Comparison of ENCODE assay signal across 35 cellular contexts in genomic region chr13:78247362-78247761, GRCh38.
DNase-seq lines count a peak whose midpoint lies in the region; ATAC-seq and TF ChIP-seq lines count a peak whose summit lies in the region.
"Had no signal": no experiment of that assay in that cellular context is flagged by ENCODE, and none has a peak within 500 bp of the region (broad histone marks: within the 10 kb centered on the region; RNA-seq: fewer than 3 reads in every experiment).

No MANE protein-coding gene starts in this region.

- peak; percentile 9 for TF ChIP-seq CTCF in GM12865 (IDR thresholded peaks at IDR 0.05; ENCODE audit: insufficient read depth, low read depth, low read length, missing control alignments)
- TF ChIP-seq CTCF in epithelial cell of proximal tubule (conservative IDR thresholded peaks at IDR 0.05; ENCODE audit: low read depth, low read length) = peak; percentile 19
- TF ChIP-seq CTCF in type B pancreatic cell (conservative IDR thresholded peaks at IDR 0.05) = no peak

- H3K27ac Mint-ChIP-seq in type B pancreatic cell = no peak overlapping the region
- H3K27ac Mint-ChIP-seq: activated CD4-positive, alpha-beta memory T cell treated with anti-CD3 and anti-CD28 coated beads, Interleukin-2, amount 10 ng/mL, durations not matched to agents 7 days and 5 days; activated naive CD4-positive, alpha-beta T cell treated with anti-CD3 and anti-CD28 coated beads for 36 hours; activated T-helper 1 cell treated with anti-CD3 and anti-CD28 coated beads, Interleukin-12 subunit alpha, Interleukin-12 subunit beta, Interleukin-2, Interleukin-4 antibody, amounts not matched to agents 30 ng/mL and 10 ng/mL and 1 ng/mL, durations not matched to agents 14 hours and 24 hours and 36 hours; CD4-positive, alpha-beta memory T cell; dendritic cell treated with granulocyte-macrophage colony-stimulating factor and Interleukin-4, amounts not matched to agents 40 ng/mL and 50 ng/mL, for 4 days; stimulated activated naive B cell treated with anti-CD40 and anti-IgM and Interleukin-4, amounts not matched to agents 10 μg/mL and 1 μg/mL and 100 μg/mL, for 72 hours had no signal

- H3K4me1 Mint-ChIP-seq in type B pancreatic cell (ENCODE audit: unreplicated experiment) = no peaks in the 10 kb centered on the region
- H3K4me1 Mint-ChIP-seq: activated CD4-positive, alpha-beta memory T cell treated with anti-CD3 and anti-CD28 coated beads, Interleukin-2, amount 10 ng/mL, durations not matched to agents 7 days and 5 days; CD4-positive, alpha-beta memory T cell; central memory CD8-positive, alpha-beta T cell; stimulated activated naive B cell treated with anti-CD40 and anti-IgM and Interleukin-4, amounts not matched to agents 10 μg/mL and 1 μg/mL and 100 μg/mL, for 72 hours had no signal

- peak; percentile 1 for DNase-seq in DMS53 (lab: John Stamatoyannopoulos, UW)
- no peak for DNase-seq in DMS53 treated with DMSO at 0.1 percent for 48 hours (lab: John Stamatoyannopoulos, UW; ENCODE audit: unreplicated experiment)
- peak; percentile 14 for DNase-seq in GM12865 (ENCODE audit: low read depth)
- peak; percentile 18 for DNase-seq in OCI-M1 (lab: John Stamatoyannopoulos, UW)
- DNase-seq in epithelial cell of proximal tubule (ENCODE audit: low read depth) = no peak
- DNase-seq in type B pancreatic cell (ENCODE audit: extremely low spot score, unreplicated experiment) = no peak
- DNase-seq: activated CD4-positive, alpha-beta memory T cell treated with anti-CD3 and anti-CD28 coated beads, Interleukin-2, amount 10 ng/mL, durations not matched to agents 7 days and 5 days; activated CD4-positive, alpha-beta T cell treated with anti-CD3 and anti-CD28 coated beads for 1 hour; activated CD8-positive, alpha-beta memory T cell treated with anti-CD3 and anti-CD28 coated beads, Interleukin-2, amount 50 U/mL, for 48 hours; activated naive CD4-positive, alpha-beta T cell treated with anti-CD3 and anti-CD28 coated beads for 36 hours; adrenal gland; body of pancreas; CD4-positive, alpha-beta memory T cell; DMS153; foreskin fibroblast; heart left ventricle; islet precursor cell; left ventricle myocardium inferior; mesendoderm; NCI-H1105; NCI-H1930; NCI-H2227 treated with DMSO at 0.1 percent for 48 hours; NCI-H82; pancreas; stimulated activated naive B cell treated with anti-CD40 and anti-IgM and Interleukin-4, amounts not matched to agents 10 μg/mL and 1 μg/mL and 100 μg/mL, for 72 hours; T-helper 2 cell; upper lobe of right lung had no signal

- no peak overlapping the region for H3K4me3 ChIP-seq in GM12865 (ENCODE audit: low read depth, low read length)
- no peak overlapping the region for H3K4me3 ChIP-seq in epithelial cell of proximal tubule (ENCODE audit: low read depth, low read length)
- H3K4me3 ChIP-seq: adrenal gland, body of pancreas, esophagus muscularis mucosa, heart left ventricle, left ventricle myocardium inferior, pancreas, suprapubic skin, upper lobe of right lung had no signal

- no peaks in the 10 kb centered on the region for H3K36me3 Mint-ChIP-seq in type B pancreatic cell
- H3K36me3 Mint-ChIP-seq: CD4-positive, alpha-beta memory T cell; stimulated activated naive B cell treated with anti-CD40 and anti-IgM and Interleukin-4, amounts not matched to agents 10 μg/mL and 1 μg/mL and 100 μg/mL, for 72 hours had no signal

- ATAC-seq in HG02852 (IDR thresholded peaks at IDR 0.05; ENCODE audit: unreplicated experiment) = no peak
- ATAC-seq in GM18517 (IDR thresholded peaks at IDR 0.05; ENCODE audit: unreplicated experiment) = no peak
- ATAC-seq: body of pancreas; heart left ventricle; pancreas; stimulated activated naive B cell treated with anti-CD40 and anti-IgM and Interleukin-4, amounts not matched to agents 10 μg/mL and 1 μg/mL and 100 μg/mL, for 72 hours; upper lobe of right lung had no signal

- peaks cover 2% of the 10 kb centered on the region for H3K27me3 Mint-ChIP-seq in type B pancreatic cell
- H3K27me3 Mint-ChIP-seq: activated CD4-positive, alpha-beta memory T cell treated with anti-CD3 and anti-CD28 coated beads, Interleukin-2, amount 10 ng/mL, durations not matched to agents 7 days and 5 days; CD4-positive, alpha-beta memory T cell; central memory CD8-positive, alpha-beta T cell; dendritic cell treated with granulocyte-macrophage colony-stimulating factor and Interleukin-4, amounts not matched to agents 40 ng/mL and 50 ng/mL, for 4 days; stimulated activated naive B cell treated with anti-CD40 and anti-IgM and Interleukin-4, amounts not matched to agents 10 μg/mL and 1 μg/mL and 100 μg/mL, for 72 hours had no signal

- no peak overlapping the region for H3K4me3 Mint-ChIP-seq in type B pancreatic cell
- H3K4me3 Mint-ChIP-seq: activated CD4-positive, alpha-beta memory T cell treated with anti-CD3 and anti-CD28 coated beads, Interleukin-2, amount 10 ng/mL, durations not matched to agents 7 days and 5 days; activated naive CD4-positive, alpha-beta T cell treated with anti-CD3 and anti-CD28 coated beads for 36 hours; activated T-helper 1 cell treated with anti-CD3 and anti-CD28 coated beads, Interleukin-12 subunit alpha, Interleukin-12 subunit beta, Interleukin-2, Interleukin-4 antibody, amounts not matched to agents 30 ng/mL and 10 ng/mL and 1 ng/mL, durations not matched to agents 14 hours and 24 hours and 36 hours; CD4-positive, alpha-beta memory T cell; central memory CD8-positive, alpha-beta T cell; dendritic cell treated with granulocyte-macrophage colony-stimulating factor and Interleukin-4, amounts not matched to agents 40 ng/mL and 50 ng/mL, for 4 days; neural crest cell; stimulated activated naive B cell treated with anti-CD40 and anti-IgM and Interleukin-4, amounts not matched to agents 10 μg/mL and 1 μg/mL and 100 μg/mL, for 72 hours had no signal

- no peaks in the 10 kb centered on the region for H3K9me3 Mint-ChIP-seq in type B pancreatic cell
- H3K9me3 Mint-ChIP-seq: activated CD4-positive, alpha-beta memory T cell treated with anti-CD3 and anti-CD28 coated beads, Interleukin-2, amount 10 ng/mL, durations not matched to agents 7 days and 5 days; activated naive CD4-positive, alpha-beta T cell treated with anti-CD3 and anti-CD28 coated beads for 36 hours; activated T-helper 1 cell treated with anti-CD3 and anti-CD28 coated beads, Interleukin-12 subunit alpha, Interleukin-12 subunit beta, Interleukin-2, Interleukin-4 antibody, amounts not matched to agents 30 ng/mL and 10 ng/mL and 1 ng/mL, durations not matched to agents 14 hours and 24 hours and 36 hours; central memory CD8-positive, alpha-beta T cell; dendritic cell treated with granulocyte-macrophage colony-stimulating factor and Interleukin-4, amounts not matched to agents 40 ng/mL and 50 ng/mL, for 4 days; neural crest cell; stimulated activated naive B cell treated with anti-CD40 and anti-IgM and Interleukin-4, amounts not matched to agents 10 μg/mL and 1 μg/mL and 100 μg/mL, for 72 hours had no signal

Comparison
In these comparisons a context has a peak if more than half of its experiments do, and no peak if none do; other contexts are left out.
1. DNase-seq: peak in DMS53 (single experiment), GM12865 (single experiment) and OCI-M1 (single experiment); none in DMS53 treated with DMSO at 0.1 percent for 48 hours (single experiment), epithelial cell of proximal tubule (single experiment) and type B pancreatic cell (single experiment).